ENCODE assay signal across 11 cellular contexts in the genomic region with DNA sequence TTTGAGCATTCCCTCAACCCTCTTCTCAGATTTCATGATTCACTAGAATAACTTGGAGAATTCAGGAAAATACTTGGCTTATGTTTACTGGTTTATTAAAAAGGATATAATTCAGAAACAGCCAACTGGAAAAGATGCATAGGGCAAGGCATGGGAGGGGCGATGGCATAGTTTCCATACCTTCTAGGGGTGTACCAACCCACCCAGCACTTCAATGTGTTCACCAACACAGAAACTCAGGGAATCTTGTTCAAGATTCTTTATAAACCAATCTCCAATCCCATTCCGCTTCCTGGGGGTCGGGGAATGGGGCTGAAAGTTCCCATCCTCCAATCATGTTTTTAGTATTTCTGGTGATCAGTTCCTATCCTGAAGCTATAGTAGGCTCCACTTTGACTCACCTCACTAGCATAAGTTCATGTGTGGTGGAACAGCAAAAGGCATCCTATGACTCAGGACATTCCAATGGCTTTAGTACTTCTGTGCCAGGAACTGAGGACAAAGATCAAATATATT.
DNase-seq lines count a peak whose midpoint lies in the region; ATAC-seq lines count a peak whose summit lies in the region.
"Had no signal": no experiment of that assay in that cellular context is flagged by ENCODE, and none has a peak within 500 bp of the region (broad histone marks: within the 10 kb centered on the region; RNA-seq: fewer than 3 reads in every experiment).

No MANE protein-coding gene starts in this region.

- H3K27me3 ChIP-seq in SJSA1 (replicated peaks) (no peaks in the 10 kb centered on the region), skeletal muscle satellite cell (ENCODE audit: control insufficient read depth, insufficient read depth, low read length) (no peaks in the 10 kb centered on the region)

- no peak overlapping the region for H3K4me3 ChIP-seq in SJSA1
- no peak overlapping the region for H3K4me3 ChIP-seq in skeletal muscle satellite cell (ENCODE audit: low read length)

- peak overlapping the region; percentile 11 for H3K9ac ChIP-seq in skeletal muscle satellite cell (ENCODE audit: low read depth, low read length)

- no peak for ATAC-seq in GM21576 (IDR thresholded peaks at IDR 0.05; ENCODE audit: unreplicated experiment)
- ATAC-seq in GM18867 (IDR thresholded peaks at IDR 0.05; ENCODE audit: unreplicated experiment) = no peak
- ATAC-seq: stimulated activated effector memory CD8-positive, alpha-beta T cell treated with anti-CD3 and anti-CD28 coated beads, Interleukin-12 subunit alpha, Interleukin-12 subunit beta, amount 100 ng/mL, for 72 hours had no signal

- DNase-seq in H4 (ENCODE audit: low spot score) (peak; percentile 87), SJSA1 (ENCODE audit: low read depth in 1 of 2, low spot score in 2 of 2) (peak; percentile 81 to 91), fibroblast of peridontal ligament (ENCODE audit: extremely low read depth) (peak; percentile 88), MV-4-11 (lab: John Stamatoyannopoulos, UW) (no peak)
- DNase-seq in activated naive CD4-positive, alpha-beta T cell (lab: John Stamatoyannopoulos, UW) = no peak
- DNase-seq: NCI-H2029 treated with DMSO at 0.1 percent for 48 hours; stimulated activated CD4-positive, alpha-beta T cell treated with anti-CD3 and anti-CD28 coated beads, Interleukin-12 subunit alpha, Interleukin-12 subunit beta, amount 100 ng/mL, for 4 hours had no signal

- H3K36me3 ChIP-seq in SJSA1 (no peaks in the 10 kb centered on the region), skeletal muscle satellite cell (ENCODE audit: insufficient read depth, low read length) (no peaks in the 10 kb centered on the region)

- H3K27ac ChIP-seq in SJSA1 = peak overlapping the region; percentile 93

- no peaks in the 10 kb centered on the region for H3K9me3 ChIP-seq in SJSA1 (replicated peaks)
- H3K9me3 ChIP-seq in skeletal muscle satellite cell (replicated peaks; ENCODE audit: low read length) = no peaks in the 10 kb centered on the region

- peak overlapping the region; percentile 67 for H3K4me2 ChIP-seq in skeletal muscle satellite cell (ENCODE audit: low read length)

- H3K4me1 ChIP-seq in SJSA1 (replicated peaks) (peaks cover 40% of the 10 kb centered on the region), skeletal muscle satellite cell (ENCODE audit: control insufficient read depth, insufficient read depth, low read length) (peaks cover 31% of the 10 kb centered on the region)

Comparison
In these comparisons a context has a peak if more than half of its experiments do, and no peak if none do; other contexts are left out.
1. DNase-seq: peak in H4 (single experiment), SJSA1 (2 of 2) and fibroblast of peridontal ligament (single experiment); none in MV-4-11 (single experiment) and activated naive CD4-positive, alpha-beta T cell (0 of 4).